ENCODE assay signal across 8 cellular contexts in the genomic region with DNA sequence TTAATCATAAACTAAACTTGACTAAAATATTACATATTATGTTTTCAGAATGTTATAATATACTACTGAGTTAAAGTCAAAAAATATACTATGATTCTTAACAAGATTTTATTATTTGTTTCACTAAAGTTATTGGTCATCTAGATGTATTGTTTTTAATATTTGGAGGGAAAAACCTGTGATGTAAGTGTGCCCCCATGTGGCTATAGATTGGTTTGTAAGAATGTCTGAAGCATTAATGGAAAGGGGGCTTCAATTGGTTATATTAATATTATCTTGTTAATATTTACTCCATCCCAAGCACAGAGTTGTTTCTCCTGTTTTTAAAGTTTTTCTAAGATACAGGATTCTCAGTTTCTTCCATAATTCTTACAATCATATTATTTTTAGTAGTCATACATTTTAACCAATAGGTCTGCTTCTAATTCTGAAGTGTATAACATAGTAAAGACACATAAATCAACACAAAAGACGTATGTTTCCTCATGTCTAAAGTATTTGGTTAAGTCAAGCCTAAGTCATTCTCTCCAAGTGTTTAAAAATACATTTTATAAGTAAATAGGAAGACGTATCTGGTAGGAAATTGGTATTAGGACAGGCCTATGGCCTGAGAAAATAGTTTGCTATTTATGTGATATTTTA. TPM values are rescaled to one million over a fixed set of nuclear protein-coding genes. Genes with fewer than 3 reads are reported as not detected.
DNase-seq lines count a peak whose midpoint lies in the region; ATAC-seq, FAIRE-seq and TF ChIP-seq lines count a peak whose summit lies in the region.

No MANE protein-coding gene starts in this region.

- TF ChIP-seq POLR2A in esophagus squamous epithelium (IDR thresholded peaks at IDR 0.05), result no peak

- peaks cover 4% of the 10 kb centered on the region for H3K4me1 ChIP-seq in keratinocyte (ENCODE audit: control insufficient read depth, extremely low read depth, insufficient read depth, low read length)
- H3K4me1 ChIP-seq in esophagus squamous epithelium, result no peaks in the 10 kb centered on the region

- H4K20me1 ChIP-seq in keratinocyte (ENCODE audit: control insufficient read depth, extremely low read depth, insufficient read depth, low read length), result no peaks in the 10 kb centered on the region

- H3K9me3 ChIP-seq in keratinocyte (ENCODE audit: control insufficient read depth, low read depth, low read length) (no peaks in the 10 kb centered on the region), esophagus squamous epithelium (no peaks in the 10 kb centered on the region)

- no peaks in the 10 kb centered on the region for H3K27me3 Mint-ChIP-seq in HFFc6 (ENCODE audit: insufficient read depth)

- no peak overlapping the region for H3K27ac ChIP-seq in keratinocyte (ENCODE audit: control insufficient read depth, insufficient read depth, low read length)
- no peak overlapping the region for H3K27ac ChIP-seq in esophagus squamous epithelium

- H3K9me3 Mint-ChIP-seq in HFFc6, result no peaks in the 10 kb centered on the region

- H3K9me1 ChIP-seq in keratinocyte (ENCODE audit: control insufficient read depth, extremely low read depth, insufficient read depth, low read length), result no peaks in the 10 kb centered on the region

- H3K9ac ChIP-seq in keratinocyte (ENCODE audit: control insufficient read depth, extremely low read depth, insufficient read depth, low read length), result no peak overlapping the region

- H3K27ac Mint-ChIP-seq in HFFc6, result no peak overlapping the region

- FAIRE-seq in keratinocyte (lab: Jason Lieb, UNC), result no peak

- H3K27me3 ChIP-seq in keratinocyte (ENCODE audit: control insufficient read depth, extremely low read depth, insufficient read depth, low read length), result no peaks in the 10 kb centered on the region
- no peaks in the 10 kb centered on the region for H3K27me3 ChIP-seq in esophagus squamous epithelium

- WGBS in esophagus squamous epithelium, 2 donors, result 55 to 56% methylated on average over 2 of the region's 2 CpGs

- peak; percentile 83 for TF ChIP-seq CTCF in HFFc6 (IDR thresholded peaks at IDR 0.05)
- peak in 2 of 3 experiments; percentile 11 to 32 for TF ChIP-seq CTCF in keratinocyte (optimal IDR thresholded peaks at IDR 0.05 in 1 of 3, IDR thresholded peaks at IDR 0.05 in 1 of 3, conservative IDR thresholded peaks at IDR 0.05 in 1 of 3; ENCODE audit: extremely low read depth in 1 of 3, insufficient read depth in 2 of 3, low read length in 3 of 3)
- TF ChIP-seq CTCF in esophagus squamous epithelium (IDR thresholded peaks at IDR 0.05), result peak in 3 of 6 experiments; percentile 35 to 51 (median 40)

- ATAC-seq in GM21360 (IDR thresholded peaks at IDR 0.05; ENCODE audit: unreplicated experiment) (no peak), HG03432 (IDR thresholded peaks at IDR 0.05; ENCODE audit: unreplicated experiment) (no peak)

- H2AFZ ChIP-seq in keratinocyte (ENCODE audit: control insufficient read depth, low read length), result no peak overlapping the region

- intact Hi-C loops in esophagus squamous epithelium (cut with DNase I), result no loop called here

- no peak overlapping the region for H3K4me3 Mint-ChIP-seq in HFFc6

- no peaks in the 10 kb centered on the region for H3K36me3 ChIP-seq in keratinocyte (ENCODE audit: control insufficient read depth in 2 of 2, extremely low read depth in 1 of 2, insufficient read depth in 2 of 2, low read length in 2 of 2)
- no peaks in the 10 kb centered on the region for H3K36me3 ChIP-seq in esophagus squamous epithelium

- peak; percentile 12 to 23 for DNase-seq in AML-193 (lab: John Stamatoyannopoulos, UW)
- peak; percentile 7 for DNase-seq in HFFc6
- peak; percentile 24 for DNase-seq in SK-N-DZ (ENCODE audit: low spot score)
- DNase-seq in keratinocyte (ENCODE audit: low read depth, low spot score), result no peak
- DNase-seq in stimulated activated CD4-positive, alpha-beta T cell treated with anti-CD3 and anti-CD28 coated beads, Interleukin-15, amount 100 ng/mL, for 24 hours, result no peak
- DNase-seq in esophagus squamous epithelium (lab: John Stamatoyannopoulos, UW), result no peak

- H3K4me3 ChIP-seq in keratinocyte (ENCODE audit: control insufficient read depth in 2 of 3, extremely low read depth in 1 of 3, insufficient read depth in 2 of 3, low read depth in 1 of 3, low read length in 3 of 3) (no peak overlapping the region), esophagus squamous epithelium (no peak overlapping the region)

- no peaks in the 10 kb centered on the region; the same call in 1 of the 2 replicates for H3K36me3 Mint-ChIP-seq in HFFc6 (ENCODE audit: low read depth)

- dilution Hi-C loops in keratinocyte (cut with MboI; ENCODE audit: extremely low pct_ligation_motif_present, low sequenced_read_pairs), result no loop called here

- H3K4me2 ChIP-seq in keratinocyte (ENCODE audit: control insufficient read depth, extremely low read depth, insufficient read depth, low read depth, low read length), result no peak overlapping the region

- H3K79me2 ChIP-seq in keratinocyte (ENCODE audit: control insufficient read depth, insufficient read depth, low read length), result no peaks in the 10 kb centered on the region

- peaks cover 31% of the 10 kb centered on the region for H3K4me1 Mint-ChIP-seq in HFFc6 (ENCODE audit: low read depth)

RNA-seq across cellular contexts. Expression of gene GNAT3, which starts 58.0 kb away (rescaled TPM):
- under 1 TPM in 1 of 6 experiments, not detected in 5; 0.26 TPM for total RNA-seq in HFFc6 (2021; fragmentation: NEBNext Ultra II Directional; extraction: Animal tissue kit (Norgen Biotek cat#: 25700))
- polyA plus RNA-seq in SK-N-DZ (2014; cell fraction: cytosol; rRNA removed), result not detected in 2 replicates
- polyA plus RNA-seq in SK-N-DZ (2014; cell fraction: nucleus; rRNA removed), result not detected in 2 replicates
- not detected in 3 replicates for polyA plus RNA-seq in keratinocyte
- not detected for polyA plus RNA-seq in keratinocyte (2011; ENCODE audit: low read depth)
- polyA plus RNA-seq in keratinocyte (2011; cell fraction: cytosol; rRNA removed), result not detected in 2 replicates
- not detected in 2 replicates for polyA plus RNA-seq in keratinocyte (2011; cell fraction: nucleus; rRNA removed)
- polyA plus RNA-seq in keratinocyte (2012; ENCODE audit: low replicate concordance), result not detected in 2 replicates
- not detected in 3 replicates for polyA minus RNA-seq in keratinocyte
- polyA minus RNA-seq in keratinocyte (2011; cell fraction: cytosol; rRNA and poly(A)+ RNA removed), result not detected
- not detected in 2 replicates for polyA minus RNA-seq in keratinocyte (2011; cell fraction: nucleus; rRNA and poly(A)+ RNA removed)
- total RNA-seq in esophagus squamous epithelium, result not detected

Comparison
In these comparisons a context has a peak if more than half of its experiments do, and no peak if none do; other contexts are left out.
1. DNase-seq: peak in AML-193 (2 of 2), HFFc6 (single experiment) and SK-N-DZ (single experiment); none in keratinocyte (single experiment), stimulated activated CD4-positive, alpha-beta T cell treated with anti-CD3 and anti-CD28 coated beads, Interleukin-15, amount 100 ng/mL, for 24 hours (single experiment) and esophagus squamous epithelium (single experiment).